ENCODE assay signal across 9 cellular contexts in genomic region chr12:123149828-123150272, GRCh38. TPM values are rescaled to one million over a fixed set of nuclear protein-coding genes. Genes with fewer than 3 reads are reported as not detected.
DNase-seq lines count a peak whose midpoint lies in the region; ATAC-seq and TF ChIP-seq lines count a peak whose summit lies in the region.
"Had no signal": no experiment of that assay in that cellular context is flagged by ENCODE, and none has a peak within 500 bp of the region (broad histone marks: within the 10 kb centered on the region; RNA-seq: fewer than 3 reads in every experiment).

No MANE protein-coding gene starts in this region.

- peak overlapping the region; percentile 53; the same call in 1 of the 2 replicates for H3K9ac ChIP-seq in HUES64 (ENCODE audit: low read depth, low read length)
- H3K9ac ChIP-seq in smooth muscle cell (ENCODE audit: low read depth): no peak overlapping the region

- H3K27me3 ChIP-seq in HUES64 (ENCODE audit: insufficient read depth, low read length) (peaks cover 46% of the 10 kb centered on the region), iPS DF 6.9 (ENCODE audit: control insufficient read depth, insufficient read depth, low read length) (peaks cover 19% of the 10 kb centered on the region), smooth muscle cell (ENCODE audit: low read depth) (no peaks in the 10 kb centered on the region)

- H3K4me2 ChIP-seq in smooth muscle cell: peak overlapping the region; percentile 89

- DNase-seq in activated naive CD4-positive, alpha-beta T cell treated with anti-CD3 and anti-CD28 coated beads, Interleukin-2, amount 50 U/mL, for 72 hours (ENCODE audit: low spot score in 2 of 2): no peak
- DNase-seq in iPS DF 6.9 (ENCODE audit: low read depth, low spot score): no peak
- DNase-seq in smooth muscle cell (lab: John Stamatoyannopoulos, UW; ENCODE audit: unreplicated experiment): no peak
- no peak for DNase-seq in retina
- no peak for DNase-seq in kidney glomerular epithelial cell (lab: John Stamatoyannopoulos, UW)
- no peak for DNase-seq in GM13976 (ENCODE audit: low spot score)

- H3K4me3 ChIP-seq in HUES64 (ENCODE audit: low read length): peak overlapping the region; percentile 73
- H3K4me3 ChIP-seq in iPS DF 6.9 (ENCODE audit: low read length): peak overlapping the region; percentile 66; the same call in 1 of the 2 replicates
- peak overlapping the region; percentile 57 for H3K4me3 ChIP-seq in smooth muscle cell

- ATAC-seq in activated naive CD4-positive, alpha-beta T cell treated with anti-CD3 and anti-CD28 coated beads, Interleukin-2, amount 50 U/mL, for 72 hours: no peak
- ATAC-seq in GM21723 (IDR thresholded peaks at IDR 0.05; ENCODE audit: unreplicated experiment): no peak

- TF ChIP-seq CTCF in smooth muscle cell (IDR thresholded peaks at IDR 0.05; ENCODE audit: borderline replicate concordance, insufficient read depth, poor library complexity, severe bottlenecking) (no peak), GM13976 (IDR thresholded peaks at IDR 0.05; ENCODE audit: borderline replicate concordance, control extremely low read depth, extremely low read depth, insufficient read depth, missing control alignments) (no peak)

- H3K36me3 ChIP-seq in HUES64 (ENCODE audit: insufficient read depth, low read length) (no peaks in the 10 kb centered on the region), iPS DF 6.9 (ENCODE audit: control insufficient read depth, insufficient read depth, low read length) (no peaks in the 10 kb centered on the region), smooth muscle cell (ENCODE audit: low read depth) (no peaks in the 10 kb centered on the region)

- H2AFZ ChIP-seq in smooth muscle cell (ENCODE audit: low read depth): no peak overlapping the region

- H3K9me3 ChIP-seq in HUES64 (ENCODE audit: insufficient read depth, low read depth, low read length) (no peaks in the 10 kb centered on the region), iPS DF 6.9 (ENCODE audit: control insufficient read depth, insufficient read depth, low read length) (no peaks in the 10 kb centered on the region), smooth muscle cell (replicated peaks; ENCODE audit: low read depth) (no peaks in the 10 kb centered on the region)
- H3K9me3 ChIP-seq: neutrophil had no signal

- peaks cover 20% of the 10 kb centered on the region for H3F3A ChIP-seq in smooth muscle cell (ENCODE audit: low read depth)

- peak overlapping the region; percentile 78 to 94 for H3K27ac Mint-ChIP-seq in activated naive CD4-positive, alpha-beta T cell treated with anti-CD3 and anti-CD28 coated beads, Interleukin-2, amount 50 U/mL, for 72 hours

- H3K9me3 Mint-ChIP-seq in activated naive CD4-positive, alpha-beta T cell treated with anti-CD3 and anti-CD28 coated beads, Interleukin-2, amount 50 U/mL, for 72 hours: no peaks in the 10 kb centered on the region

- peaks cover 6 to 10% of the 10 kb centered on the region in 2 donors for H3K36me3 Mint-ChIP-seq in activated naive CD4-positive, alpha-beta T cell treated with anti-CD3 and anti-CD28 coated beads, Interleukin-2, amount 50 U/mL, for 72 hours

- peaks cover 5% of the 10 kb centered on the region for H4K20me1 ChIP-seq in smooth muscle cell (ENCODE audit: low read depth)

- H3K79me2 ChIP-seq in smooth muscle cell (ENCODE audit: low read depth): peaks cover 15% of the 10 kb centered on the region

- no peak overlapping the region for H3K27ac ChIP-seq in HUES64 (ENCODE audit: low read depth, low read length)
- no peak overlapping the region for H3K27ac ChIP-seq in iPS DF 6.9 (ENCODE audit: low read length)
- H3K27ac ChIP-seq in smooth muscle cell (ENCODE audit: low read depth): no peak overlapping the region
- H3K27ac ChIP-seq: neutrophil had no signal

- in situ Hi-C loops in GM13976 (cut with MboI; ENCODE audit: low sequenced_read_pairs, unreplicated experiment): no loop called here

- H3K4me1 ChIP-seq in HUES64 (ENCODE audit: insufficient read depth, low read length) (peaks cover 28% of the 10 kb centered on the region), iPS DF 6.9 (ENCODE audit: control insufficient read depth, insufficient read depth, low read length) (peaks cover 2% of the 10 kb centered on the region; the same call in 1 of the 2 replicates), smooth muscle cell (ENCODE audit: low read depth) (no peaks in the 10 kb centered on the region)

- 21% methylated on average over 16 of the region's 16 CpGs for WGBS in HUES64
- WGBS in iPS DF 6.9 (ENCODE audit: insufficient coverage, insufficient read length): no CpG with 5 or more reads among the region's 16 CpGs
- WGBS in smooth muscle cell (ENCODE audit: low lambda C conversion rate): 28% methylated on average over 16 of the region's 16 CpGs

RNA-seq across cellular contexts. Expression of gene PITPNM2, which starts 1.0 kb away (rescaled TPM):
- polyA plus RNA-seq in HUES64 (2013, experiment 1 of 2): 3.1 TPM
- polyA plus RNA-seq in HUES64 (2013, experiment 2 of 2): 2.4 TPM
- 10 to 100 TPM; 15.9 to 18.5 TPM for total RNA-seq in activated naive CD4-positive, alpha-beta T cell treated with anti-CD3 and anti-CD28 coated beads, Interleukin-2, amount 50 U/mL, for 72 hours
- 1.3 TPM in 2 replicates for total RNA-seq in smooth muscle cell
- 1.7 and 2.0 TPM in 2 replicates for polyA plus RNA-seq in smooth muscle cell
